Comparison of ENCODE assay signal across 25 cellular contexts in genomic region chr20:17883592-17884317, GRCh38.
A peak's percentile ranks its signal among the peaks of the same experiment; 100 is the strongest.
DNase-seq lines count a peak whose midpoint lies in the region; ATAC-seq and TF ChIP-seq lines count a peak whose summit lies in the region.
"Had no signal": no experiment of that assay in that cellular context is flagged by ENCODE, and none has a peak within 500 bp of the region (broad histone marks: within the 10 kb centered on the region; RNA-seq: fewer than 3 reads in every experiment).

No MANE protein-coding gene starts in this region.

- H3K36me3 ChIP-seq in BLaER1 (no peaks in the 10 kb centered on the region), PC-3 (ENCODE audit: low read depth, low read length) (peaks cover 4% of the 10 kb centered on the region; the same call in 1 of the 2 replicates)
- H3K36me3 ChIP-seq: heart left ventricle, uterus had no signal

- H3K79me2 ChIP-seq in PC-3 (ENCODE audit: low read length), result no peaks in the 10 kb centered on the region

- ATAC-seq in PC-3 (no peak), HG02852 (IDR thresholded peaks at IDR 0.05; ENCODE audit: unreplicated experiment) (no peak)
- ATAC-seq in stimulated activated memory B cell treated with anti-CD40 and anti-IgM and Interleukin-4, amounts not matched to agents 10 μg/mL and 1 μg/mL and 100 μg/mL, for 72 hours, result no peak
- ATAC-seq: activated T-helper 17 cell treated with anti-CD3 and anti-CD28 coated beads, Interleukin-2, amount 50 U/mL, for 72 hours had no signal

- H3K27ac ChIP-seq in BLaER1, result no peak overlapping the region
- H3K27ac ChIP-seq in PC-3 (ENCODE audit: low read length), result no peak overlapping the region
- H3K27ac ChIP-seq: GM23248, heart left ventricle, RWPE1, uterus had no signal

- no peak overlapping the region for H2AFZ ChIP-seq in PC-3 (ENCODE audit: low read length)
- H2AFZ ChIP-seq: GM23248 had no signal

- POLR2A ChIA-PET in PC-3 (lab: Charles Lee; ENCODE audit: unreplicated experiment), result no interaction called here

- H3K9me3 ChIP-seq in BLaER1, result no peaks in the 10 kb centered on the region
- 0 out of 2 replicates have a peak, but pooled peaks cover 6% of the 10 kb centered on the region for H3K9me3 ChIP-seq in PC-3 (ENCODE audit: low read length)
- H3K9me3 ChIP-seq: SK-N-SH, uterus had no signal

- TF ChIP-seq CTCF in PC-3 (conservative IDR thresholded peaks at IDR 0.05; ENCODE audit: low read depth, low read length), result 0 out of 2 replicates have a peak, but pooled peaks have one; percentile 19
- TF ChIP-seq CTCF in fibroblast of villous mesenchyme (IDR thresholded peaks at IDR 0.05; ENCODE audit: insufficient read depth, low read depth, low read length), result peak; percentile 18

- no TSS peak for BruUV-seq in PC-3 (replicated peaks; lab: Mats Ljungman, UMichigan)

- H4K20me1 ChIP-seq in BLaER1 (no peaks in the 10 kb centered on the region), PC-3 (ENCODE audit: low read length) (no peaks in the 10 kb centered on the region)

- H3K27ac Mint-ChIP-seq in stimulated activated memory B cell treated with anti-CD40 and anti-IgM and Interleukin-4, amounts not matched to agents 10 μg/mL and 1 μg/mL and 100 μg/mL, for 72 hours, result peak overlapping the region; percentile 18
- H3K27ac Mint-ChIP-seq: activated T-helper 17 cell treated with anti-CD3 and anti-CD28 coated beads, Interleukin-2, amount 50 U/mL, for 72 hours; memory B cell had no signal

- no peaks in the 10 kb centered on the region for H3K9me3 Mint-ChIP-seq in stimulated activated memory B cell treated with anti-CD40 and anti-IgM and Interleukin-4, amounts not matched to agents 10 μg/mL and 1 μg/mL and 100 μg/mL, for 72 hours
- H3K9me3 Mint-ChIP-seq: activated naive CD4-positive, alpha-beta T cell treated with anti-CD3 and anti-CD28 coated beads, Interleukin-2, amount 50 U/mL, for 24 hours; activated T-helper 17 cell treated with anti-CD3 and anti-CD28 coated beads, Interleukin-2, amount 50 U/mL, for 72 hours; memory B cell had no signal

- H3F3A ChIP-seq in PC-3 (ENCODE audit: low read length, unreplicated experiment), result no peaks in the 10 kb centered on the region

- peaks cover 36% of the 10 kb centered on the region for H3K27me3 Mint-ChIP-seq in stimulated activated memory B cell treated with anti-CD40 and anti-IgM and Interleukin-4, amounts not matched to agents 10 μg/mL and 1 μg/mL and 100 μg/mL, for 72 hours
- H3K27me3 Mint-ChIP-seq: activated naive CD4-positive, alpha-beta T cell treated with anti-CD3 and anti-CD28 coated beads, Interleukin-2, amount 50 U/mL, for 24 hours had no signal

- H3K36me3 Mint-ChIP-seq in stimulated activated memory B cell treated with anti-CD40 and anti-IgM and Interleukin-4, amounts not matched to agents 10 μg/mL and 1 μg/mL and 100 μg/mL, for 72 hours, result no peaks in the 10 kb centered on the region
- H3K36me3 Mint-ChIP-seq: activated naive CD4-positive, alpha-beta T cell treated with anti-CD3 and anti-CD28 coated beads, Interleukin-2, amount 50 U/mL, for 24 hours; memory B cell had no signal

- no peak overlapping the region for H3K4me3 ChIP-seq in BLaER1
- H3K4me3 ChIP-seq in PC-3 (ENCODE audit: low read length), result no peak overlapping the region
- H3K4me3 ChIP-seq in fibroblast of villous mesenchyme (ENCODE audit: low read depth, low read length), result no peak overlapping the region
- H3K4me3 ChIP-seq: GM23248, heart left ventricle, uterus had no signal

- H3K4me3 Mint-ChIP-seq in stimulated activated memory B cell treated with anti-CD40 and anti-IgM and Interleukin-4, amounts not matched to agents 10 μg/mL and 1 μg/mL and 100 μg/mL, for 72 hours, result no peak overlapping the region
- H3K4me3 Mint-ChIP-seq: activated naive CD4-positive, alpha-beta T cell treated with anti-CD3 and anti-CD28 coated beads, Interleukin-2, amount 50 U/mL, for 24 hours; activated T-helper 17 cell treated with anti-CD3 and anti-CD28 coated beads, Interleukin-2, amount 50 U/mL, for 72 hours; memory B cell had no signal

- intact Hi-C loops in PC-3 (cut with micrococcal nuclease), result no loop called here

- DNase-seq in PC-3 (no peak), fibroblast of villous mesenchyme (ENCODE audit: low read depth) (no peak), NCI-H2029 (lab: John Stamatoyannopoulos, UW) (no peak), NCI-H187 (lab: John Stamatoyannopoulos, UW) (no peak)
- DNase-seq: anterior cingulate cortex; DMS53; GDM1; GM23248; heart left ventricle; Kasumi-1; NCI-H1694; NCI-H69; nucleus accumbens; SK-N-SH; small intestine; stimulated activated CD4-positive, alpha-beta T cell treated with anti-CD3 and anti-CD28 coated beads, Interleukin-2, amount 100 ng/mL, for 24 hours; T-helper 2 cell; uterus had no signal

- CTCF ChIA-PET in PC-3 (lab: Charles Lee), result no interaction called here

- H3K9ac ChIP-seq in BLaER1, result no peak overlapping the region
- H3K9ac ChIP-seq in PC-3 (ENCODE audit: low read length), result no peak overlapping the region
- H3K9ac ChIP-seq: GM23248, SK-N-SH had no signal

- peak overlapping the region; percentile 39 for H3K4me2 ChIP-seq in BLaER1
- no peak overlapping the region for H3K4me2 ChIP-seq in PC-3 (ENCODE audit: low read length)
- H3K4me2 ChIP-seq: SK-N-SH had no signal

- H3K9me2 ChIP-seq in PC-3 (replicated peaks; ENCODE audit: low read length), result no peaks in the 10 kb centered on the region
- H3K9me2 ChIP-seq: SK-N-SH had no signal

- H3K4me1 Mint-ChIP-seq in stimulated activated memory B cell treated with anti-CD40 and anti-IgM and Interleukin-4, amounts not matched to agents 10 μg/mL and 1 μg/mL and 100 μg/mL, for 72 hours, result peaks cover 26% of the 10 kb centered on the region

- no peaks in the 10 kb centered on the region for H3K27me3 ChIP-seq in BLaER1
- H3K27me3 ChIP-seq in PC-3 (ENCODE audit: low read length), result no peaks in the 10 kb centered on the region
- H3K27me3 ChIP-seq: heart left ventricle, uterus had no signal

- H3K4me1 ChIP-seq in BLaER1, result peaks cover 39% of the 10 kb centered on the region
- H3K4me1 ChIP-seq in PC-3 (ENCODE audit: insufficient read depth, low read length), result peaks cover 18% of the 10 kb centered on the region
- H3K4me1 ChIP-seq: uterus had no signal
